10 cellular contexts compared by ENCODE assay signal in the genomic region with DNA sequence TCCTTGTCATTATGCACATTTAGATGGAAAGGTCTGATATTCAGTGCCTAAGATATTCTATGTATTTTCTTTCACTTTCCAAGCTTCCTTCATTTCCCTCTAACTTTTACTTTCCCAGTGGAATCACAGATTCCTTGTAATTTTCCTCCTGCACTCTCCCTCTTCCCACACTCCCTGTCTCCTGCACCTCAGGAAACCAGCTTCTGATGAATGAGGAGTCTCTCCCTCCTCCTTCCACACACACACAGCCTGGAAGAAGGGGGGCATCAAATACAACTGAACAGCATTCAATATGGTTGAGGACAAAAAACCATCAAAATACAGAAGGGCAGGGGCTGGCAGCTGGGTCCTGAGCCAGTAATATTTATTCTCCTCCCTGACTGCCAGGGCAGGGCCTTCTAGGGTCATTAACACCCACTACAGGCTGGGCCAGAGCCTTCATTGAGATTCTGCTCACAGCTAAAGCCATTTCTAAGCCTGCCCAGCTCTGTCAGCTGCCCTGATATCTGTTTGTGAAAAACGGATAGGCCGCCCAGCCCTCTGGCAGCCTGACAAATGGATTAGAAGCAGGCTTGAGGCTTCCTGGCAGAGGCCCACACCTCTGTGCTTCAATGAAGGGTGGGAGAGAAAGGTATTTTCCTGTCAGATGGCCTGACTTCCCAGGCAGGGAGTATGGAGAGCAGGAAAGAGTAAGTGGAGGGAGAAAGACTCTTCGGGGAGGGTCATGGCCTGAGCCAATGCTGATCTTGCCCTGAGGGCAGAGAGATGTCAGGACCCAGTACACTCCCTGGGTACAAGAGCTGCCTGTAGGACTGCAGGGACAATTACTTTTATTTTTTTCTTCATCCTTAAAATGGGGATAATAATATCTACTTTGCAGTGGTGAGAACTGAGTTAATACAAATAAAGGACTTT.
A peak's percentile ranks its signal among the peaks of the same experiment; 100 is the strongest.
DNase-seq lines count a peak whose midpoint lies in the region; ATAC-seq and TF ChIP-seq lines count a peak whose summit lies in the region.
"Had no signal": no experiment of that assay in that cellular context is flagged by ENCODE, and none has a peak within 500 bp of the region (broad histone marks: within the 10 kb centered on the region; RNA-seq: fewer than 3 reads in every experiment).

No MANE protein-coding gene starts in this region.

- no peaks in the 10 kb centered on the region for H4K20me1 ChIP-seq in neural cell (ENCODE audit: insufficient read depth)

- peak overlapping the region; percentile 4 for H2AFZ ChIP-seq in neural cell (ENCODE audit: low read depth, low read length)

- H3K4me3 ChIP-seq in esophagus muscularis mucosa (no peak overlapping the region), neural cell (ENCODE audit: low read length) (no peak overlapping the region)

- WGBS in esophagus muscularis mucosa = 34% methylated on average over 3 of the region's 3 CpGs

- TF ChIP-seq EP300 in esophagus muscularis mucosa (IDR thresholded peaks at IDR 0.05) (no peak), neural cell (conservative IDR thresholded peaks at IDR 0.05; ENCODE audit: poor library complexity, severe bottlenecking) (no peak)

- intact Hi-C loops in esophagus muscularis mucosa (cut with DNase I) = no loop called here

- TF ChIP-seq CTCF in esophagus muscularis mucosa (IDR thresholded peaks at IDR 0.05) (no peak), neural cell (IDR thresholded peaks at IDR 0.05; ENCODE audit: poor library complexity, severe bottlenecking) (no peak)

- no peaks in the 10 kb centered on the region for H3F3A ChIP-seq in neural cell (ENCODE audit: insufficient read depth, low read length, poor library complexity, severe bottlenecking)

- H3K9ac ChIP-seq in neural cell (ENCODE audit: low read length) = peak overlapping the region; percentile 31

- no peak for TF ChIP-seq POLR2A in esophagus muscularis mucosa (IDR thresholded peaks at IDR 0.05; ENCODE audit: low read depth)

- no peak for ATAC-seq in activated CD4-positive, CD25-positive, alpha-beta regulatory T cell treated with anti-CD3 and anti-CD28 coated beads, Interleukin-2, amount 50 U/mL, for 24 hours
- ATAC-seq in GM19023 (IDR thresholded peaks at IDR 0.05; ENCODE audit: unreplicated experiment) (no peak), GM18873 (IDR thresholded peaks at IDR 0.05; ENCODE audit: low FRiP score, unreplicated experiment) (no peak), GM18502 (IDR thresholded peaks at IDR 0.05; ENCODE audit: poor library complexity, unreplicated experiment) (no peak)

- peaks cover 8 to 19% (median 14%) of the 10 kb centered on the region in 4 donors for H3K4me1 ChIP-seq in esophagus muscularis mucosa

- H3K4me2 ChIP-seq in neural cell (ENCODE audit: low read length) = peak overlapping the region; percentile 34

- TF ChIP-seq RAD21 in neural cell (conservative IDR thresholded peaks at IDR 0.05) = peak; percentile 8

- peak overlapping the region in 3 of 4 donors; percentile 48 to 56 (median 50) for H3K27ac ChIP-seq in esophagus muscularis mucosa (replicated peaks in 1 of 4)
- peak overlapping the region; percentile 48 for H3K27ac ChIP-seq in neural cell (ENCODE audit: low read length)

- H3K79me2 ChIP-seq in neural cell (replicated peaks; ENCODE audit: insufficient read depth, low read length) = no peaks in the 10 kb centered on the region

- H3K9me3 ChIP-seq in esophagus muscularis mucosa (no peaks in the 10 kb centered on the region), neural cell (ENCODE audit: low read length) (no peaks in the 10 kb centered on the region)

- no peaks in the 10 kb centered on the region for H3K36me3 ChIP-seq in esophagus muscularis mucosa
- H3K36me3 ChIP-seq in neural cell (ENCODE audit: insufficient read depth, low read length) = no peaks in the 10 kb centered on the region

- peak; percentile 26 for DNase-seq in COR-L47 (lab: John Stamatoyannopoulos, UW)
- peak; percentile 35 for DNase-seq in NCI-H2227 treated with DMSO at 0.1 percent for 48 hours (lab: John Stamatoyannopoulos, UW)
- DNase-seq in esophagus muscularis mucosa (ENCODE audit: extremely low spot score) = no peak
- DNase-seq: NCI-H146, occipital lobe had no signal

- H3K27me3 ChIP-seq in esophagus muscularis mucosa (no peaks in the 10 kb centered on the region), neural cell (ENCODE audit: insufficient read depth, low read depth, low read length) (no peaks in the 10 kb centered on the region)

- no peaks in the 10 kb centered on the region for H3K9me2 ChIP-seq in neural cell (ENCODE audit: insufficient read depth, low read length)

TF ChIP-seq in neural cell, 6 proteins besides CTCF, POLR2A, EP300 and RAD21:
- peak; percentile 7 for TF ChIP-seq POLR2AphosphoS5 (IDR thresholded peaks at IDR 0.05)
- TF ChIP-seq EZH2 (IDR thresholded peaks at IDR 0.05; ENCODE audit: borderline replicate concordance, insufficient read depth, low read length, poor library complexity, severe bottlenecking) = no peak
- TF ChIP-seq TAF1 (IDR thresholded peaks at IDR 0.05; ENCODE audit: low read depth) = no peak
- TF ChIP-seq, protein P1, sequence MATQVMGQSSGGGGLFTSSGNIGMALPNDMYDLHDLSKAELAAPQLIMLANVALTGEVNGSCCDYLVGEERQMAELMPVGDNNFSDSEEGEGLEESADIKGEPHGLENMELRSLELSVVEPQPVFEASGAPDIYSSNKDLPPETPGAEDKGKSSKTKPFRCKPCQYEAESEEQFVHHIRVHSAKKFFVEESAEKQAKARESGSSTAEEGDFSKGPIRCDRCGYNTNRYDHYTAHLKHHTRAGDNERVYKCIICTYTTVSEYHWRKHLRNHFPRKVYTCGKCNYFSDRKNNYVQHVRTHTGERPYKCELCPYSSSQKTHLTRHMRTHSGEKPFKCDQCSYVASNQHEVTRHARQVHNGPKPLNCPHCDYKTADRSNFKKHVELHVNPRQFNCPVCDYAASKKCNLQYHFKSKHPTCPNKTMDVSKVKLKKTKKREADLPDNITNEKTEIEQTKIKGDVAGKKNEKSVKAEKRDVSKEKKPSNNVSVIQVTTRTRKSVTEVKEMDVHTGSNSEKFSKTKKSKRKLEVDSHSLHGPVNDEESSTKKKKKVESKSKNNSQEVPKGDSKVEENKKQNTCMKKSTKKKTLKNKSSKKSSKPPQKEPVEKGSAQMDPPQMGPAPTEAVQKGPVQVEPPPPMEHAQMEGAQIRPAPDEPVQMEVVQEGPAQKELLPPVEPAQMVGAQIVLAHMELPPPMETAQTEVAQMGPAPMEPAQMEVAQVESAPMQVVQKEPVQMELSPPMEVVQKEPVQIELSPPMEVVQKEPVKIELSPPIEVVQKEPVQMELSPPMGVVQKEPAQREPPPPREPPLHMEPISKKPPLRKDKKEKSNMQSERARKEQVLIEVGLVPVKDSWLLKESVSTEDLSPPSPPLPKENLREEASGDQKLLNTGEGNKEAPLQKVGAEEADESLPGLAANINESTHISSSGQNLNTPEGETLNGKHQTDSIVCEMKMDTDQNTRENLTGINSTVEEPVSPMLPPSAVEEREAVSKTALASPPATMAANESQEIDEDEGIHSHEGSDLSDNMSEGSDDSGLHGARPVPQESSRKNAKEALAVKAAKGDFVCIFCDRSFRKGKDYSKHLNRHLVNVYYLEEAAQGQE (IDR thresholded peaks at IDR 0.05; ENCODE audit: borderline replicate concordance) = peak; percentile 87
- no peak for TF ChIP-seq MXI1 (conservative IDR thresholded peaks at IDR 0.05; ENCODE audit: poor library complexity, severe bottlenecking)
- no peak for TF ChIP-seq SMC3 (conservative IDR thresholded peaks at IDR 0.05; ENCODE audit: poor library complexity)
TF ChIP-seq in neural cell: peak in this region for 2.
